In genomic region chr6:96888745-96889144, GRCh38 we compare ENCODE assay signal across 1 cellular context.
TF ChIP-seq lines count a peak whose summit lies in the region.

No MANE protein-coding gene starts in this region.

TF ChIP-seq in K562, 482 proteins besides CTCF, POLR2A, EP300 and RAD21:
- TF ChIP-seq AFF1 (IDR thresholded peaks at IDR 0.05; ENCODE audit: low read depth in 1 of 2, partially characterized antibody in 2 of 2) (no peak), PBX2 (CRISPR knock-in tag; IDR thresholded peaks at IDR 0.05; ENCODE audit: low read depth) (no peak), PBX2 (tag; conservative IDR thresholded peaks at IDR 0.05; ENCODE audit: low read depth) (peak; percentile 56), BRF2 (IDR thresholded peaks at IDR 0.05; ENCODE audit: borderline replicate concordance, insufficient read depth, insufficient read length) (no peak), ZNF398 (CRISPR knock-in tag; IDR thresholded peaks at IDR 0.05) (no peak), ZBTB34 (CRISPR knock-in tag; IDR thresholded peaks at IDR 0.05) (no peak), ZNF766 (CRISPR knock-in tag; conservative IDR thresholded peaks at IDR 0.05) (no peak), ZNF263 (CRISPR knock-in tag; IDR thresholded peaks at IDR 0.05; ENCODE audit: borderline replicate concordance) (no peak), BRF1 (IDR thresholded peaks at IDR 0.05; ENCODE audit: borderline replicate concordance, extremely low read depth, insufficient read length) (no peak), RAD51 (IDR thresholded peaks at IDR 0.05; ENCODE audit: borderline replicate concordance, low read depth) (no peak), BRD4 (IDR thresholded peaks at IDR 0.05) (no peak), NCOA4 (IDR thresholded peaks at IDR 0.05; ENCODE audit: partially characterized antibody) (no peak), CHCHD3 (CRISPR knock-in tag; IDR thresholded peaks at IDR 0.05) (no peak), RNF219 (CRISPR knock-in tag; IDR thresholded peaks at IDR 0.05) (no peak), TCF3 (CRISPR knock-in tag; IDR thresholded peaks at IDR 0.05) (0 out of 2 replicates have a peak, but pooled peaks have one; percentile 5), GABPA (tag; conservative IDR thresholded peaks at IDR 0.05; ENCODE audit: low read depth) (no peak), TAL1 (IDR thresholded peaks at IDR 0.05) (0 out of 2 replicates have a peak, but pooled peaks have one; percentile 9)
TF ChIP-seq in K562: peak in this region for 3.
